In the genomic region with DNA sequence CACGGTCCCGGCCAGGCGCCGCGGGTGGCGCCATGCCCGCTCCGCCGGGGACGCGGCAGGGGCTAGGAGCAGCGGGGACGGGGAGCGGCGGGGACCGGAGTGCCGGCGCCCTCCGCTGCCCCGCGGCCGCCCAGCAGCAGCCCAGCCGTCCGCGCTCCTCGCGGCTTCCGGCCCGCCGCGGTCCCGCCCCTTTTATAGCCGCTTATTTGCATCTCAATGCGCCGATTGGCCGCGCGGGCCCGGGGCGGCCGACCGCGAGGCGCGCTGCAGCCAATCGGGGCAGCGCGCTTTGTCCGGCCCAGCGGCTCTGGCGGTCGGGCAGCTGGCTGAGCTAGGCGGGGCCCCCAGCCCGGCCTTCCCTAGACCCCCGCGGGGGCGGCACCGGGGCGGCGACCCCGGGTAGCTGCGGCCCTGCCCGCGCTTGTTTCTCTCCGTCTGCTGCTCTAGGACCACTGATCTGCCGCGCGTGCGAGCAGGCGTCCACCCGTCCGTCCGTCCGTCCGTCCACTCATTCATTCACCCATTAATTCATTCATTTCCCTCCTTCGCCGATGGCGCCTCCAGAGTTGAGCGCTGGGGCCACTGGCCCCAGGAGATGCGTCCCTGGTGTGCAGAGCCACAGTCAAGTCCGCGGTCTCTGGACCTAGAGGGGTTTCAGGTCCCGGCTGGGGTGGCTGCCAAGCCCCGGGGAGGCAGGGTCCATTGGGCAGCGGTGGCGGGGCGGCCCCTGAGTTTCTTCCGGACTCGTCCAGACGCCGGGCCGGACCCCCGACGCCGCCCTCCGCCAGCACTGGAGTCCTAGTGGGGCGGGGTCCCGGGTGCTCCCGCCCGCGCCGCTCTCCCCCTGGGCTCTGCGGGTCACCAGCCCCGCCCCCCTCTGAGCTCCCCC, we compare ENCODE assay signal across 8 cellular contexts. TPM values are rescaled to one million over a fixed set of nuclear protein-coding genes. Genes with fewer than 3 reads are reported as not detected.
A peak's percentile ranks its signal among the peaks of the same experiment; 100 is the strongest.
DNase-seq lines count a peak whose midpoint lies in the region; ATAC-seq and FAIRE-seq lines count a peak whose summit lies in the region.

A gene with protein sequence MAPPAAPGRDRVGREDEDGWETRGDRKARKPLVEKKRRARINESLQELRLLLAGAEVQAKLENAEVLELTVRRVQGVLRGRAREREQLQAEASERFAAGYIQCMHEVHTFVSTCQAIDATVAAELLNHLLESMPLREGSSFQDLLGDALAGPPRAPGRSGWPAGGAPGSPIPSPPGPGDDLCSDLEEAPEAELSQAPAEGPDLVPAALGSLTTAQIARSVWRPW (minus strand): TSS at position 167 of the 889 bp plus-strand sequence. CDS start 133 bp downstream, at position 34.

- ATAC-seq in GM21367 (IDR thresholded peaks at IDR 0.05; ENCODE audit: unreplicated experiment): peak; percentile 80

- no peak within 1 kb of the TSS for H3K27ac ChIP-seq in epithelial cell of prostate

- peak; percentile 75 for DNase-seq in COR-L47 (lab: John Stamatoyannopoulos, UW)
- DNase-seq in HTR-8/SVneo (ENCODE audit: insufficient read length, low spot score): peak; percentile 91
- peak; percentile 82 for DNase-seq in NOMO-1 treated with DMSO at 0.1 percent for 48 hours (lab: John Stamatoyannopoulos, UW; ENCODE audit: unreplicated experiment)
- DNase-seq in activated CD8-positive, alpha-beta memory T cell treated with anti-CD3 and anti-CD28 coated beads, Interleukin-2, amount 50 U/mL, for 4 hours: peak; percentile 69
- DNase-seq in epithelial cell of prostate (ENCODE audit: low read depth, low spot score): peak; percentile 16
- peak; percentile 88 for DNase-seq in mucosa of gallbladder (ENCODE audit: low spot score)
- DNase-seq in stimulated activated CD8-positive, alpha-beta memory T cell treated with anti-CD3 and anti-CD28 coated beads, Interleukin-2, amount 100 ng/mL, for 48 hours (ENCODE audit: low read depth in 2 of 2): peak; percentile 64 to 69

- FAIRE-seq in HTR-8/SVneo (lab: Jason Lieb, UNC): peak; percentile 94

RNA-seq across cellular contexts. Expression of the gene that starts here (rescaled TPM):
- total RNA-seq in mucosa of gallbladder: 18.0 TPM

Comparison
In these comparisons a context has a peak if more than half of its experiments do, and no peak if none do; other contexts are left out.
1. DNase-seq: peak in every context shown above with its lines; median percentile 91 in HTR-8/SVneo; 88 in mucosa of gallbladder; 82 in NOMO-1 treated with DMSO at 0.1 percent for 48 hours; 75 in COR-L47; 69 in activated CD8-positive, alpha-beta memory T cell treated with anti-CD3 and anti-CD28 coated beads, Interleukin-2, amount 50 U/mL, for 4 hours; 66 in stimulated activated CD8-positive, alpha-beta memory T cell treated with anti-CD3 and anti-CD28 coated beads, Interleukin-2, amount 100 ng/mL, for 48 hours; 16 in epithelial cell of prostate.